In genomic region chr5:73317523-73317922, GRCh38 we compare ENCODE assay signal across 23 cellular contexts.
"Had no signal": no experiment of that assay in that cellular context is flagged by ENCODE, and none has a peak within 500 bp of the region (broad histone marks: within the 10 kb centered on the region; RNA-seq: fewer than 3 reads in every experiment).

No MANE protein-coding gene starts in this region.

- H3K27me3 ChIP-seq: brain microvascular endothelial cell, Peyer's patch, SJSA1 had no signal

- ATAC-seq: activated CD8-positive, alpha-beta memory T cell treated with anti-CD3 and anti-CD28 coated beads, Interleukin-2, amount 10 ng/mL, durations not matched to agents 7 days and 5 days had no signal

- H3K27ac ChIP-seq: brain microvascular endothelial cell, Peyer's patch, SJSA1 had no signal

- H3K9me3 ChIP-seq: Peyer's patch, SJSA1 had no signal

- H3K36me3 ChIP-seq: brain microvascular endothelial cell, Peyer's patch, SJSA1 had no signal

- H3K4me1 ChIP-seq: Peyer's patch had no signal

- H3K4me3 ChIP-seq: Peyer's patch, SJSA1 had no signal

- DNase-seq: activated B cell treated with CpG ODN at 0.5 μM for 24 hours; activated CD4-positive, alpha-beta T cell treated with anti-CD3 and anti-CD28 coated beads for 1 hour; activated CD4-positive, alpha-beta T cell treated with anti-CD3 and anti-CD28 coated beads, Interleukin-2, amount 10 ng/mL, durations not matched to agents 24 days and 14 days; activated CD4-positive, alpha-beta T cell treated with anti-CD3 and anti-CD28 coated beads, Interleukin-2, amount 50 U/mL, for 48 hours; activated CD8-positive, alpha-beta memory T cell treated with anti-CD3 and anti-CD28 coated beads, Interleukin-2, amount 10 ng/mL, durations not matched to agents 7 days and 5 days; activated effector memory CD4-positive, alpha-beta T cell treated with anti-CD3 and anti-CD28 coated beads, Interleukin-2, amount 50 U/mL, for 16 hours; activated naive CD4-positive, alpha-beta T cell treated with anti-CD3 and anti-CD28 coated beads for 36 hours; activated T-cell treated with anti-CD3 and anti-CD28 coated beads, Interleukin-2, amount 50 U/mL, for 24 hours; amygdala; brain microvascular endothelial cell; Kasumi-1; KBM-7; NCI-H1048; NCI-H146; NCI-H2029; NCI-H2107; NCI-H510A treated with DMSO at 0.1 percent for 48 hours; NCI-H69; NK-92 treated with Interleukin-12 subunit alpha and Interleukin-12 subunit beta, amount 100 ng/mL, for 24 hours; OCI-M1; Peyer's patch; SHP77 had no signal
